Comparison of ENCODE assay signal across 18 cellular contexts in genomic region chr7:44645254-44645653, GRCh38.
"Had no signal": no experiment of that assay in that cellular context is flagged by ENCODE, and none has a peak within 500 bp of the region (broad histone marks: within the 10 kb centered on the region; RNA-seq: fewer than 3 reads in every experiment).

No MANE protein-coding gene starts in this region.

- DNase-seq: activated CD4-positive, alpha-beta memory T cell treated with anti-CD3 and anti-CD28 coated beads for 36 hours; activated CD4-positive, alpha-beta T cell treated with anti-CD3 and anti-CD28 coated beads for 36 hours; activated CD8-positive, alpha-beta memory T cell treated with anti-CD3 and anti-CD28 coated beads, Interleukin-2, amount 10 ng/mL, durations not matched to agents 7 days and 5 days; activated effector memory CD4-positive, alpha-beta T cell treated with anti-CD3 and anti-CD28 coated beads, Interleukin-2, amount 50 U/mL, for 16 hours; activated T-cell treated with anti-CD3 and anti-CD28 coated beads, Interleukin-2, amount 50 U/mL, for 1 hour; amniotic stem cell; erythroblast; foreskin melanocyte; kidney glomerular epithelial cell; mesendoderm; naive thymus-derived CD4-positive, alpha-beta T cell; pancreas; small intestine; stimulated activated CD4-positive, alpha-beta T cell treated with anti-CD3 and anti-CD28 coated beads, Interleukin-4, amount 100 ng/mL, for 1 hour; upper lobe of left lung had no signal

- H3K27ac ChIP-seq: pancreas, right lobe of liver, thoracic aorta, upper lobe of left lung had no signal

- H3K9me3 ChIP-seq: pancreas, right lobe of liver, thoracic aorta, upper lobe of left lung had no signal

- ATAC-seq: activated CD4-positive, alpha-beta T cell treated with anti-CD3 and anti-CD28 coated beads for 36 hours; activated CD8-positive, alpha-beta memory T cell treated with anti-CD3 and anti-CD28 coated beads, Interleukin-2, amount 10 ng/mL, durations not matched to agents 7 days and 5 days; naive thymus-derived CD4-positive, alpha-beta T cell; pancreas; right lobe of liver; WTC11 had no signal

- H3K27me3 ChIP-seq: pancreas, right lobe of liver, upper lobe of left lung had no signal

- H3K4me3 ChIP-seq: pancreas, right lobe of liver, thoracic aorta, upper lobe of left lung had no signal
